ENCODE assay signal across 8 cellular contexts in the genomic region with DNA sequence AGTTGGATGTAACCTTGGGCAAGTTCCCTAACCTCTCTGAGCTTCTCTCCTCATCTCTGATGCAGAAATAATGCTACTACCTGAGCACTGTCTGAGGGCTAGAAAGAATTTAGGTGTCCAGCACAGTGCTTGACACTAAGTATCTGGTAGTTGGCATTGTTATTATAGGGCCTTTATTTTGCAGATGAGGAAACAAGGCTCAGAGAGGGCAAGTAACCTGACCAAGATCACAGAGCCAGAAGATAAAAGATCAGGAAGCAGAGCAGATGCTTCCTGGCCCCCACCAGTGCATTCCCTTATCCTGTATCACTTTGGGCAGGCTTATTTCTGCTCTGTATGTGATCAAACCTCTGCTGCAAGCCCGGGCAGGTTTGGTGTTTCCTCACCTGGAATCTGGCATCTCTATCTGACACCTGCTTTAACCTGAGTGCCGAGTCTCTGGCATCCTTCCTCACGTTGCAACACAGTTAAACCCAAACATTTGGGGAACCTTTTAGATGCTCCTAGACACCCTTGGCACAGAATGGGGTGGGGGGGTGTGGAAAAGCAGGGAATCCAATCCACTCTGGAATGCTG.
DNase-seq lines count a peak whose midpoint lies in the region; ATAC-seq and TF ChIP-seq lines count a peak whose summit lies in the region.

No MANE protein-coding gene starts in this region.

- TF ChIP-seq POLR2A in esophagus muscularis mucosa (IDR thresholded peaks at IDR 0.05; ENCODE audit: low read depth) = no peak

- peaks cover 3% of the 10 kb centered on the region for H3K36me3 Mint-ChIP-seq in activated CD4-positive, alpha-beta T cell treated with anti-CD3 and anti-CD28 coated beads, Interleukin-2, amount 10 ng/mL, durations not matched to agents 24 days and 14 days (ENCODE audit: low read depth)
- no peaks in the 10 kb centered on the region for H3K36me3 Mint-ChIP-seq in stimulated activated naive B cell treated with anti-CD40 and anti-IgM and Interleukin-4, amounts not matched to agents 10 μg/mL and 1 μg/mL and 100 μg/mL, for 72 hours

- peaks cover 17% of the 10 kb centered on the region for H3K4me1 Mint-ChIP-seq in activated CD4-positive, alpha-beta T cell treated with anti-CD3 and anti-CD28 coated beads, Interleukin-2, amount 10 ng/mL, durations not matched to agents 24 days and 14 days
- H3K4me1 Mint-ChIP-seq in stimulated activated naive B cell treated with anti-CD40 and anti-IgM and Interleukin-4, amounts not matched to agents 10 μg/mL and 1 μg/mL and 100 μg/mL, for 72 hours = peaks cover 0 to 14% of the 10 kb centered on the region in 2 donors

- intact Hi-C loops in activated CD4-positive, alpha-beta T cell treated with anti-CD3 and anti-CD28 coated beads, Interleukin-2, amount 10 ng/mL, durations not matched to agents 24 days and 14 days (cut with micrococcal nuclease) = loop anchor here (1.0 to 10.0 kb wide), 5 partner anchors 19 to 309 kb away; partner anchors contain the start of gene TRMT61B
- intact Hi-C loops in esophagus muscularis mucosa (cut with DNase I) = loop anchor here (5.0 to 10.0 kb wide), 3 partner anchors 186 to 329 kb away; partner anchors contain the start of genes PPP1CB, SPDYA and WDR43

- TF ChIP-seq CTCF in OCI-LY3 (IDR thresholded peaks at IDR 0.05; ENCODE audit: low read depth, low read length) = no peak
- no peak for TF ChIP-seq CTCF in esophagus muscularis mucosa (IDR thresholded peaks at IDR 0.05)

- H3K4me3 ChIP-seq in OCI-LY3 (ENCODE audit: low read length) = peak overlapping the region; percentile 91
- H3K4me3 ChIP-seq in esophagus muscularis mucosa = peak overlapping the region; percentile 51 to 62 (median 60)

- H3K9me3 ChIP-seq in OCI-LY3 (ENCODE audit: insufficient read depth, low read length) (no peaks in the 10 kb centered on the region), esophagus muscularis mucosa (no peaks in the 10 kb centered on the region)

- H3K4me2 ChIP-seq in OCI-LY3 (ENCODE audit: low read length) = peak overlapping the region; percentile 96

- DNase-seq in activated CD4-positive, alpha-beta T cell treated with anti-CD3 and anti-CD28 coated beads, Interleukin-2, amount 10 ng/mL, durations not matched to agents 24 days and 14 days = no peak
- DNase-seq in activated CD4-positive, alpha-beta T cell treated with anti-CD3 and anti-CD28 coated beads for 1 hour = no peak
- no peak for DNase-seq in esophagus muscularis mucosa (ENCODE audit: extremely low spot score)
- no peak for DNase-seq in stimulated activated naive B cell treated with anti-CD40 and anti-IgM and Interleukin-4, amounts not matched to agents 10 μg/mL and 1 μg/mL and 100 μg/mL, for 72 hours
- DNase-seq in NCI-H82 treated with DMSO at 0.1 percent for 48 hours (lab: John Stamatoyannopoulos, UW; ENCODE audit: unreplicated experiment) = no peak
- no peak for DNase-seq in AML-193 (lab: John Stamatoyannopoulos, UW)

- H3K9ac ChIP-seq in OCI-LY3 (ENCODE audit: low read length) = peak overlapping the region; percentile 75

- H3K27ac Mint-ChIP-seq in activated CD4-positive, alpha-beta T cell treated with anti-CD3 and anti-CD28 coated beads, Interleukin-2, amount 10 ng/mL, durations not matched to agents 24 days and 14 days = no peak overlapping the region
- no peak overlapping the region for H3K27ac Mint-ChIP-seq in stimulated activated naive B cell treated with anti-CD40 and anti-IgM and Interleukin-4, amounts not matched to agents 10 μg/mL and 1 μg/mL and 100 μg/mL, for 72 hours

- no peaks in the 10 kb centered on the region for H4K20me1 ChIP-seq in OCI-LY3 (ENCODE audit: insufficient read depth, low read length)

- no peaks in the 10 kb centered on the region for H3K9me3 Mint-ChIP-seq in activated CD4-positive, alpha-beta T cell treated with anti-CD3 and anti-CD28 coated beads, Interleukin-2, amount 10 ng/mL, durations not matched to agents 24 days and 14 days
- no peaks in the 10 kb centered on the region for H3K9me3 Mint-ChIP-seq in stimulated activated naive B cell treated with anti-CD40 and anti-IgM and Interleukin-4, amounts not matched to agents 10 μg/mL and 1 μg/mL and 100 μg/mL, for 72 hours

- no peaks in the 10 kb centered on the region for H3K36me3 ChIP-seq in OCI-LY3 (replicated peaks; ENCODE audit: low read depth, low read length)
- no peaks in the 10 kb centered on the region for H3K36me3 ChIP-seq in esophagus muscularis mucosa

- H3K4me1 ChIP-seq in OCI-LY3 (ENCODE audit: low read length) (peaks cover 4% of the 10 kb centered on the region), esophagus muscularis mucosa (peaks cover 5 to 19% (median 13%) of the 10 kb centered on the region in 4 donors)

- H2AFZ ChIP-seq in OCI-LY3 (ENCODE audit: low read depth, low read length) = peak overlapping the region; percentile 97

- H3K27ac ChIP-seq in OCI-LY3 (ENCODE audit: low read length) (no peak overlapping the region), esophagus muscularis mucosa (replicated peaks in 1 of 4) (peak overlapping the region in 3 of 4 donors; percentile 61 to 76 (median 72))

- TF ChIP-seq EP300 in esophagus muscularis mucosa (IDR thresholded peaks at IDR 0.05) = no peak

- H3K79me2 ChIP-seq in OCI-LY3 (ENCODE audit: low read length) = no peaks in the 10 kb centered on the region

- H3K27me3 ChIP-seq in OCI-LY3 (ENCODE audit: low read depth, low read length) (no peaks in the 10 kb centered on the region), esophagus muscularis mucosa (no peaks in the 10 kb centered on the region)

- H3K4me3 Mint-ChIP-seq in activated CD4-positive, alpha-beta T cell treated with anti-CD3 and anti-CD28 coated beads, Interleukin-2, amount 10 ng/mL, durations not matched to agents 24 days and 14 days = peak overlapping the region; percentile 86
- H3K4me3 Mint-ChIP-seq in stimulated activated naive B cell treated with anti-CD40 and anti-IgM and Interleukin-4, amounts not matched to agents 10 μg/mL and 1 μg/mL and 100 μg/mL, for 72 hours = peak overlapping the region; percentile 91 to 93

- no peak for ATAC-seq in stimulated activated naive B cell treated with anti-CD40 and anti-IgM and Interleukin-4, amounts not matched to agents 10 μg/mL and 1 μg/mL and 100 μg/mL, for 72 hours (replicated peaks)
- no peak for ATAC-seq in HG03521 (IDR thresholded peaks at IDR 0.05; ENCODE audit: unreplicated experiment)

- peaks cover 3% of the 10 kb centered on the region for H3K27me3 Mint-ChIP-seq in activated CD4-positive, alpha-beta T cell treated with anti-CD3 and anti-CD28 coated beads, Interleukin-2, amount 10 ng/mL, durations not matched to agents 24 days and 14 days
- peaks cover 7 to 14% of the 10 kb centered on the region in 2 donors for H3K27me3 Mint-ChIP-seq in stimulated activated naive B cell treated with anti-CD40 and anti-IgM and Interleukin-4, amounts not matched to agents 10 μg/mL and 1 μg/mL and 100 μg/mL, for 72 hours

- 60% methylated on average over 3 of the region's 3 CpGs for WGBS in esophagus muscularis mucosa
